In the genomic region with DNA sequence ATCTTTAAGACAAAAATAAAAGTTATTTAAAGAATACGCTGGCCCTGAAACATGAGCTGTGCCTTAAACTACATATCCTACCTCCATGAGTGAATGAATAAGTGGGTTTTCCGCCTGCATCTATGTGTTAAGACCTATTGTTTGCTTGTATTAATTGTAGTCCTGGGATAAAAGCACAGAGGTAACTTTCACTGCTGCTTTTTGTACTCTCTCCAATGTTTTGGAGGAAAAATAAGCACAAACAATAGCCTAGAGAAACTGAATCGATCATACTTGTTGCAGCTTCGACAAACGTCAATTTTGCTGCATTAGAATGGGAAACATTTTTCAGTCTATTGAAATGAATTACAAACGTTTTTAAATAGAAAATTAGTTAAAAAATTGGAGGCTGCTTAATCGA, we compare ENCODE assay signal across 10 cellular contexts. TPM values are rescaled to one million over a fixed set of nuclear protein-coding genes. Genes with fewer than 3 reads are reported as not detected.
DNase-seq lines count a peak whose midpoint lies in the region; ATAC-seq, FAIRE-seq and TF ChIP-seq lines count a peak whose summit lies in the region.
"Had no signal": no experiment of that assay in that cellular context is flagged by ENCODE, and none has a peak within 500 bp of the region (broad histone marks: within the 10 kb centered on the region; RNA-seq: fewer than 3 reads in every experiment).

No MANE protein-coding gene starts in this region.

- H3K4me1 ChIP-seq in CD8-positive, alpha-beta memory T cell (ENCODE audit: insufficient read depth, low read length), result peaks cover 22% of the 10 kb centered on the region
- peaks cover 22% of the 10 kb centered on the region for H3K4me1 ChIP-seq in HUES48 (ENCODE audit: control insufficient read depth, insufficient read depth, low read length)
- H3K4me1 ChIP-seq in astrocyte (ENCODE audit: insufficient read depth, low read length), result peaks cover 5% of the 10 kb centered on the region
- peaks cover 20% of the 10 kb centered on the region for H3K4me1 ChIP-seq in osteoblast (ENCODE audit: insufficient read depth, low read length)

- intact Hi-C loops in head of caudate nucleus (cut with DNase I), result loop anchor here (10.0 kb wide), 1 partner anchor 613 kb away; no protein-coding TSS in a partner anchor

- H3K79me2 ChIP-seq in astrocyte (ENCODE audit: insufficient read depth, low read length) (peaks cover 36% of the 10 kb centered on the region), osteoblast (ENCODE audit: insufficient read depth, low read length) (peaks cover 36% of the 10 kb centered on the region)

- FAIRE-seq in astrocyte (lab: Jason Lieb, UNC), result no peak
- FAIRE-seq: G401.6 had no signal

- peaks cover 1 to 7% of the 10 kb centered on the region in 2 donors for H3K27me3 Mint-ChIP-seq in CD8-positive, alpha-beta memory T cell
- H3K27me3 Mint-ChIP-seq in astrocyte (ENCODE audit: low read depth, unreplicated experiment) (no peaks in the 10 kb centered on the region), nephron (ENCODE audit: low read depth) (peaks cover 3% of the 10 kb centered on the region)

- CTCF ChIA-PET in CD8-positive, alpha-beta memory T cell (lab: Charles Lee), result interaction anchor here (1.9 kb wide), 2 partner anchors 11 to 34 kb away, joined by 4 to 10 read pairs; no protein-coding TSS in a partner anchor

- H3K27ac Mint-ChIP-seq in CD8-positive, alpha-beta memory T cell, result peak overlapping the region in 1 of 8 donors; percentile 86
- H3K27ac Mint-ChIP-seq in astrocyte (ENCODE audit: unreplicated experiment) (no peak overlapping the region), nephron (peak overlapping the region; percentile 77 to 93 (median 93))

- TF ChIP-seq CTCF in astrocyte (IDR thresholded peaks at IDR 0.05; ENCODE audit: insufficient read depth, low read depth, low read length) (no peak), nephron (IDR thresholded peaks at IDR 0.05; ENCODE audit: unreplicated experiment in 3 of 3) (no peak), osteoblast (IDR thresholded peaks at IDR 0.05; ENCODE audit: extremely low read depth, low read depth, low read length) (no peak)

- POLR2A ChIA-PET in CD8-positive, alpha-beta memory T cell (lab: Charles Lee), result interaction anchor here (1.4 to 1.9 kb wide), 2 partner anchors 7 to 764 kb away, joined by 5 to 10 read pairs; a partner anchor contains a TSS

- no peaks in the 10 kb centered on the region for H3K36me3 ChIP-seq in CD8-positive, alpha-beta memory T cell (ENCODE audit: insufficient read depth, low read length)
- no peaks in the 10 kb centered on the region for H3K36me3 ChIP-seq in HUES48 (ENCODE audit: control insufficient read depth, insufficient read depth, low read length)
- no peaks in the 10 kb centered on the region for H3K36me3 ChIP-seq in astrocyte (ENCODE audit: insufficient read depth, low read length)
- H3K36me3 ChIP-seq in osteoblast (ENCODE audit: insufficient read depth, low read length), result no peaks in the 10 kb centered on the region
- H3K36me3 ChIP-seq: stomach had no signal

- H2AFZ ChIP-seq in astrocyte (ENCODE audit: low read depth, low read length) (no peak overlapping the region), osteoblast (ENCODE audit: low read length) (no peak overlapping the region)

- H3K9me3 Mint-ChIP-seq in CD8-positive, alpha-beta memory T cell, result no peaks in the 10 kb centered on the region
- H3K9me3 Mint-ChIP-seq in astrocyte (ENCODE audit: unreplicated experiment) (no peaks in the 10 kb centered on the region), nephron (no peaks in the 10 kb centered on the region)

- ATAC-seq in HG03565 (IDR thresholded peaks at IDR 0.05; ENCODE audit: unreplicated experiment), result no peak

- H3K4me1 Mint-ChIP-seq in CD8-positive, alpha-beta memory T cell, result peaks cover 28 to 31% (median 30%) of the 10 kb centered on the region in 3 donors
- H3K4me1 Mint-ChIP-seq in astrocyte (ENCODE audit: low read depth, unreplicated experiment) (peaks cover 2% of the 10 kb centered on the region), nephron (peaks cover 24% of the 10 kb centered on the region)

- no peak for DNase-seq in CD8-positive, alpha-beta memory T cell
- DNase-seq in astrocyte (ENCODE audit: low read depth) (no peak), head of caudate nucleus (no peak), osteoblast (ENCODE audit: insufficient read length, low spot score, missing footprints) (no peak)
- DNase-seq: SK-N-SH had no signal

- no peak overlapping the region for H3K27ac ChIP-seq in CD8-positive, alpha-beta memory T cell (ENCODE audit: low read depth, low read length)
- H3K27ac ChIP-seq in HUES48 (ENCODE audit: low read depth, low read length), result no peak overlapping the region
- H3K27ac ChIP-seq in astrocyte (ENCODE audit: low read depth, low read length), result no peak overlapping the region
- no peak overlapping the region for H3K27ac ChIP-seq in osteoblast (ENCODE audit: low read depth, low read length)

- H3K9me3 ChIP-seq in CD8-positive, alpha-beta memory T cell (ENCODE audit: low read length), result no peaks in the 10 kb centered on the region
- no peaks in the 10 kb centered on the region for H3K9me3 ChIP-seq in HUES48 (ENCODE audit: control insufficient read depth, insufficient read depth, low read length)
- H3K9me3 ChIP-seq in astrocyte (ENCODE audit: insufficient read depth, low read depth, low read length), result no peaks in the 10 kb centered on the region
- no peaks in the 10 kb centered on the region for H3K9me3 ChIP-seq in osteoblast (ENCODE audit: low read depth, low read length)
- H3K9me3 ChIP-seq: SK-N-SH, stomach had no signal

- H4K20me1 ChIP-seq in astrocyte (ENCODE audit: insufficient read depth, low read length) (peaks cover 31% of the 10 kb centered on the region), osteoblast (ENCODE audit: insufficient read depth, low read length) (peaks cover 29% of the 10 kb centered on the region)

- no peaks in the 10 kb centered on the region for H3K27me3 ChIP-seq in CD8-positive, alpha-beta memory T cell (ENCODE audit: insufficient read depth, low read length, poor library complexity, severe bottlenecking)
- H3K27me3 ChIP-seq in HUES48 (ENCODE audit: control insufficient read depth, insufficient read depth, low read length) (no peaks in the 10 kb centered on the region), astrocyte (ENCODE audit: insufficient read depth, low read length) (no peaks in the 10 kb centered on the region), osteoblast (ENCODE audit: insufficient read depth, low read length) (no peaks in the 10 kb centered on the region)
- H3K27me3 ChIP-seq: stomach had no signal

- peaks cover 0 to 10% (median 0%) of the 10 kb centered on the region in 3 donors for H3K36me3 Mint-ChIP-seq in CD8-positive, alpha-beta memory T cell
- H3K36me3 Mint-ChIP-seq in astrocyte (ENCODE audit: low read depth, unreplicated experiment) (peaks cover 3% of the 10 kb centered on the region), nephron (ENCODE audit: low read depth) (no peaks in the 10 kb centered on the region)

- H3K4me3 Mint-ChIP-seq in CD8-positive, alpha-beta memory T cell, result peak overlapping the region; percentile 87 to 95 (median 90)
- H3K4me3 Mint-ChIP-seq in astrocyte (ENCODE audit: unreplicated experiment), result peak overlapping the region; percentile 88
- peak overlapping the region; percentile 91 to 93 (median 92) for H3K4me3 Mint-ChIP-seq in nephron

- H3K9ac ChIP-seq in HUES48 (ENCODE audit: low read depth, low read length) (no peak overlapping the region), astrocyte (ENCODE audit: low read length) (no peak overlapping the region)

- H3K4me3 ChIP-seq in CD8-positive, alpha-beta memory T cell (ENCODE audit: low read length), result no peak overlapping the region
- H3K4me3 ChIP-seq in HUES48 (ENCODE audit: low read depth, low read length) (peak overlapping the region; percentile 98), astrocyte (ENCODE audit: insufficient read depth, low read depth, low read length) (no peak overlapping the region), osteoblast (ENCODE audit: insufficient read depth, low read length) (no peak overlapping the region)

- H3K4me2 ChIP-seq in astrocyte (ENCODE audit: low read length) (peak overlapping the region; percentile 89), osteoblast (ENCODE audit: insufficient read depth, low read length) (no peak overlapping the region)

RNA-seq across cellular contexts. Expression of a gene that starts 1.3 kb away (rescaled TPM):
- 100 to 1,000 TPM; 156 to 166 TPM for total RNA-seq in CD8-positive, alpha-beta memory T cell
- polyA plus RNA-seq in CD8-positive, alpha-beta memory T cell, result 54.4 TPM
- total RNA-seq in astrocyte (656 and 710 TPM in 2 replicates), osteoblast (1,105 and 1,165 TPM in 2 replicates)
